Comparison of ENCODE assay signal across 18 cellular contexts in the genomic region with DNA sequence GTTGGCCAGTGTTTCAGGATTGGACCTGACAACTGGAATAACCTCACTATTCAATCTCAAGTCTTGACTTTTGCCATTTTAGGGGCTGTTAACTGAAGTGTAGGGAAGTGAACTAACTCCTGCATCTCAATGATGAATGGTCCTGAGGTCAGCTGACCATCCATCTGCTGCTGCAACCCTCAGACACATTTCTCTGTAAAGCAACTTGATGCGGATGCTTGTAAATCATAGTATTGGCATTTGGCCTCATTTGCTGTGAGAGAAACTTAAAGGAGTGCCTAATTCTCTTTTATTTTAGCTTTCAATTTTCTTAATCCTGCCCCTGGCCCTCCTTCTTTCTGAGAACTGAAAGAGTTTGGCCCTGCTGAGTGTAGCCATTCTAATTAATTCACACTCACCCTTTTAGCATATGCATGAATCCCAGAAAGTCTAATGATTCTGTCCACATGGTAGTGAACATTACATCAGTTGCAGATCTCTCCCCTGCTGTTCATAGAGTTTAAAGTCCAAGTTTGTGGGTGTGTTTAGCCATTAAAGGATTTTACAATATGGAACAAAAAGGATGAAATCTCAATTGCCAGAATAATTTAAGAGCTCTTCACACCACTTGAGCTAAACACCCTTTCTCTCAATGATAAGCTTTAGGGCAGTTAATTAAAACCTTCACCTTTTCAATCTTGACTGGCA.
"Had no signal": no experiment of that assay in that cellular context is flagged by ENCODE, and none has a peak within 500 bp of the region (broad histone marks: within the 10 kb centered on the region; RNA-seq: fewer than 3 reads in every experiment).

No MANE protein-coding gene starts in this region.

- DNase-seq: activated CD4-positive, alpha-beta T cell treated with anti-CD3 and anti-CD28 coated beads, Interleukin-2, amount 10 ng/mL, durations not matched to agents 7 days and 5 days; activated CD8-positive, alpha-beta memory T cell treated with anti-CD3 and anti-CD28 coated beads for 24 hours; activated gamma-delta T cell treated with Interleukin-2 at 50 U/mL for 16 hours; activated naive CD8-positive, alpha-beta T cell treated with anti-CD3 and anti-CD28 coated beads, Interleukin-2, amount 10 ng/mL, durations not matched to agents 7 days and 5 days; cerebellar nuclear complex; effector memory CD8-positive, alpha-beta T cell; head of caudate nucleus; lower lobe of right lung; sigmoid colon; stimulated activated CD4-positive, alpha-beta T cell treated with anti-CD3 and anti-CD28 coated beads, Interleukin-1b, Interleukin-23, amount 100 ng/mL, for 48 hours; stimulated activated naive CD8-positive, alpha-beta T cell treated with anti-CD3 and anti-CD28 coated beads, Interleukin-15, amount 100 ng/mL, for 72 hours had no signal

- H3K4me3 Mint-ChIP-seq: activated CD4-positive, alpha-beta T cell treated with anti-CD3 and anti-CD28 coated beads, Interleukin-2, amount 10 ng/mL, durations not matched to agents 7 days and 5 days; activated naive CD8-positive, alpha-beta T cell treated with anti-CD3 and anti-CD28 coated beads, Interleukin-2, amount 10 ng/mL, durations not matched to agents 7 days and 5 days; dendritic cell treated with granulocyte-macrophage colony-stimulating factor and Interleukin-4, amounts not matched to agents 40 ng/mL and 50 ng/mL, for 4 days; effector memory CD8-positive, alpha-beta T cell; mesothelial cell of epicardium; stimulated activated naive CD8-positive, alpha-beta T cell treated with anti-CD3 and anti-CD28 coated beads, Interleukin-15, amount 100 ng/mL, for 72 hours; T-helper 2 cell treated with Interferon-gamma antibody and Interleukin-4, amounts not matched to agents 5 μg/mL and 100 μg/mL, for 36 hours had no signal

- H3K27me3 Mint-ChIP-seq: activated CD4-positive, alpha-beta T cell treated with anti-CD3 and anti-CD28 coated beads, Interleukin-2, amount 10 ng/mL, durations not matched to agents 7 days and 5 days; dendritic cell treated with granulocyte-macrophage colony-stimulating factor and Interleukin-4, amounts not matched to agents 40 ng/mL and 50 ng/mL, for 4 days; effector memory CD8-positive, alpha-beta T cell had no signal

- H2AFZ ChIP-seq: parathyroid adenoma had no signal

- H3K4me1 ChIP-seq: breast epithelium, lower lobe of right lung, parathyroid adenoma had no signal

- H3K27ac ChIP-seq: breast epithelium, epithelial cell of prostate, lower lobe of right lung, neutrophil, parathyroid adenoma, sigmoid colon had no signal

- H3K4me1 Mint-ChIP-seq: activated CD4-positive, alpha-beta T cell treated with anti-CD3 and anti-CD28 coated beads, Interleukin-2, amount 10 ng/mL, durations not matched to agents 7 days and 5 days; activated naive CD8-positive, alpha-beta T cell treated with anti-CD3 and anti-CD28 coated beads, Interleukin-2, amount 10 ng/mL, durations not matched to agents 7 days and 5 days; stimulated activated naive CD8-positive, alpha-beta T cell treated with anti-CD3 and anti-CD28 coated beads, Interleukin-15, amount 100 ng/mL, for 72 hours had no signal

- H3K4me3 ChIP-seq: breast epithelium, lower lobe of right lung, sigmoid colon had no signal

- H3K9me3 Mint-ChIP-seq: activated CD4-positive, alpha-beta T cell treated with anti-CD3 and anti-CD28 coated beads, Interleukin-2, amount 10 ng/mL, durations not matched to agents 7 days and 5 days; activated naive CD8-positive, alpha-beta T cell treated with anti-CD3 and anti-CD28 coated beads, Interleukin-2, amount 10 ng/mL, durations not matched to agents 7 days and 5 days; stimulated activated naive CD8-positive, alpha-beta T cell treated with anti-CD3 and anti-CD28 coated beads, Interleukin-15, amount 100 ng/mL, for 72 hours; T-helper 2 cell treated with Interferon-gamma antibody and Interleukin-4, amounts not matched to agents 5 μg/mL and 100 μg/mL, for 36 hours had no signal

- ATAC-seq: effector memory CD8-positive, alpha-beta T cell; lower lobe of right lung; stimulated activated naive CD8-positive, alpha-beta T cell treated with anti-CD3 and anti-CD28 coated beads, Interleukin-15, amount 100 ng/mL, for 72 hours had no signal

- H3K27ac Mint-ChIP-seq: activated CD4-positive, alpha-beta T cell treated with anti-CD3 and anti-CD28 coated beads, Interleukin-2, amount 10 ng/mL, durations not matched to agents 7 days and 5 days; activated naive CD8-positive, alpha-beta T cell treated with anti-CD3 and anti-CD28 coated beads, Interleukin-2, amount 10 ng/mL, durations not matched to agents 7 days and 5 days; dendritic cell treated with granulocyte-macrophage colony-stimulating factor and Interleukin-4, amounts not matched to agents 40 ng/mL and 50 ng/mL, for 4 days; effector memory CD8-positive, alpha-beta T cell; mesothelial cell of epicardium; stimulated activated naive CD8-positive, alpha-beta T cell treated with anti-CD3 and anti-CD28 coated beads, Interleukin-15, amount 100 ng/mL, for 72 hours; T-helper 2 cell treated with Interferon-gamma antibody and Interleukin-4, amounts not matched to agents 5 μg/mL and 100 μg/mL, for 36 hours had no signal

- H3K36me3 ChIP-seq: breast epithelium, lower lobe of right lung, neutrophil, sigmoid colon had no signal

- H3K79me2 ChIP-seq: parathyroid adenoma had no signal

- H3K27me3 ChIP-seq: breast epithelium, neutrophil, sigmoid colon had no signal

- H3K36me3 Mint-ChIP-seq: activated naive CD8-positive, alpha-beta T cell treated with anti-CD3 and anti-CD28 coated beads, Interleukin-2, amount 10 ng/mL, durations not matched to agents 7 days and 5 days; mesothelial cell of epicardium had no signal
